Comparison of ENCODE assay signal across 1 cellular context in the genomic region with DNA sequence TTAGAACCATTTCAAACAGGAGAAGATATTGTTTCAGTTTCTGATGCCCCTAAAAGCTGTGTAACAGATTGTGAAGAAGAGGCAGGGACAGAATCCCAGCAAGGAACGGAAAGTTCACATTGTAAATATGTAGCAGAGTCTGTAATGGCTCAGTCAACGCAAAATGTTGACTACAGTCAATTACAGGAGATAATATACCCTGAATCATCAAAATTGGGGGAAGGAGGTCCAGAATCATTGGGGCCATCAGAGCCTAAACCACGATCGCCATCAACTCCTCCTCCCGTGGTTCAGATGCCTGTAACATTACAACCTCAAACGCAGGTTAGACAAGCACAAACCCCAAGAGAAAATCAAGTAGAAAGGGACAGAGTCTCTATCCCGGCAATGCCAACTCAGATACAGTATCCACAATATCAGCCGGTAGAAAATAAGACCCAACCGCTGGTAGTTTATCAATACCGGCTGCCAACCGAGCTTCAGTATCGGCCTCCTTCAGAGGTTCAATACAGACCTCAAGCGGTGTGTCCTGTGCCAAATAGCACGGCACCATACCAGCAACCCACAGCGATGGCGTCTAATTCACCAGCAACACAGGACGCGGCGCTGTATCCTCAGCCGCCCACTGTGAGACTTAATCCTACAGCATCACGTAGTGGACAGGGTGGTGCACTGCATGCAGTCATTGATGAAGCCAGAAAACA.
TF ChIP-seq lines count a peak whose summit lies in the region.

No MANE protein-coding gene starts in this region.

TF ChIP-seq in K562, 482 proteins besides CTCF, POLR2A, EP300 and RAD21 (continued from another document):
- TF ChIP-seq, protein P1, sequence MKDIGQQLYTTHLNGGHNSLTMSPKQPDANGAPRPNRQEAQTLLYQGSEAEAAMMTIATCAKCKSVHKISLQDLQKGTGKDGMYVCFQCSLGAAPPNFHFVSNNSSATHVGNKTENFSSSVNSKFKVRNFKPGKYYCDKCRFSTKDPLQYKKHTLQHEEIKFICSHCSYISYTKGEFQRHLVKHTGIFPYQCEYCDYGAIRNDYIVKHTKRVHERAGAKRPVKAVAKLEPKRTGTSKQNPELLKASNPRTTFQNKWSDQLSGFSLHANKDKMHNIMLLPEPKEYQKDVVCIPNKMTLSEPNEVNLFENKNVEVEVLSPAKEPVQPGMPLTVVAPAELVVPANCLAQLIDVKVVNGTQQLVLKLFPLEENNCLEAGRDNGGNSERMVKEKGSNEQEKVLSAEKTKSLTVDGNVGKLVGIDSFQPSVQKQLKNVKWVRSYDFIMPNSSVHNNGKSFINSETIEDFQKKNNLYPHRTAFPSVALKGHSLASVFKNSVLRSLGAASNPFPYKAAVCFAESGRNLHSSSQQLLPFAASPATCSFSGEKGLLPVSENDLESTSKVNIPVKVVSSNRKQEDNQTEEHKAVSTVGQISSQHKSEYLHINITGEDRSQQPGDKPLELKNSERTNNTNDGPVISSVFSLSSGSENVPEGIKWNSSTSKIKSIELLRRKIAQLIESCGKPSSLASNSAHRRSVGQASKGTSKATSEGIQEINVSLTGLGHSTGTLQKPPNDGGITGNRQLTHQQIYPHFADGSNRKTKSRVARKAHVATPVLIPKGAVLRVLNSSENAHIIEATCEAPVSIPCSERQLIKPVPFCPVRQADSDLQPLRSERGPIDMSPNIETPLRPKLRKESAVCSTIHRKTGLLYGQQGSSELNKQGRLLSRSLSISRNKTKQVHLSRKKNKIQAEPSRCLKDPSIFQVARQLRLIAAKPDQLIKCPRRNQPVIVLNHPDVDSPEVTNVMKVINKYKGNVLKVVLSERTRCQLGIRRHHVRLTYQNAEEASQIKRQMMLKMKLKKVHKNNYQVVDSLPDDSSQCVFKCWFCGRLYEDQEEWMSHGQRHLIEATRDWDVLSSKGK (CRISPR knock-in tag; IDR thresholded peaks at IDR 0.05) = no peak
- peak; percentile 58 for TF ChIP-seq CREM (IDR thresholded peaks at IDR 0.05; ENCODE audit: low read depth)
- TF ChIP-seq ZBTB43 (CRISPR knock-in tag; IDR thresholded peaks at IDR 0.05) = no peak
- TF ChIP-seq BHLHE40 (IDR thresholded peaks at IDR 0.05; ENCODE audit: low read length) = no peak
- TF ChIP-seq PHF21A (IDR thresholded peaks at IDR 0.05; ENCODE audit: borderline replicate concordance, low read depth) = no peak
- TF ChIP-seq ASH1L (IDR thresholded peaks at IDR 0.05; ENCODE audit: borderline replicate concordance, low read depth, partially characterized antibody) = no peak
- TF ChIP-seq, protein P2, sequence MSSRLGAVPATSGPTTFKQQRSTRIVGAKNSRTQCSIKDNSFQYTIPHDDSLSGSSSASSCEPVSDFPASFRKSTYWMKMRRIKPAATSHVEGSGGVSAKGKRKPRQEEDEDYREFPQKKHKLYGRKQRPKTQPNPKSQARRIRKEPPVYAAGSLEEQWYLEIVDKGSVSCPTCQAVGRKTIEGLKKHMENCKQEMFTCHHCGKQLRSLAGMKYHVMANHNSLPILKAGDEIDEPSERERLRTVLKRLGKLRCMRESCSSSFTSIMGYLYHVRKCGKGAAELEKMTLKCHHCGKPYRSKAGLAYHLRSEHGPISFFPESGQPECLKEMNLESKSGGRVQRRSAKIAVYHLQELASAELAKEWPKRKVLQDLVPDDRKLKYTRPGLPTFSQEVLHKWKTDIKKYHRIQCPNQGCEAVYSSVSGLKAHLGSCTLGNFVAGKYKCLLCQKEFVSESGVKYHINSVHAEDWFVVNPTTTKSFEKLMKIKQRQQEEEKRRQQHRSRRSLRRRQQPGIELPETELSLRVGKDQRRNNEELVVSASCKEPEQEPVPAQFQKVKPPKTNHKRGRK (tag; IDR thresholded peaks at IDR 0.05) = no peak
- TF ChIP-seq, protein P3, sequence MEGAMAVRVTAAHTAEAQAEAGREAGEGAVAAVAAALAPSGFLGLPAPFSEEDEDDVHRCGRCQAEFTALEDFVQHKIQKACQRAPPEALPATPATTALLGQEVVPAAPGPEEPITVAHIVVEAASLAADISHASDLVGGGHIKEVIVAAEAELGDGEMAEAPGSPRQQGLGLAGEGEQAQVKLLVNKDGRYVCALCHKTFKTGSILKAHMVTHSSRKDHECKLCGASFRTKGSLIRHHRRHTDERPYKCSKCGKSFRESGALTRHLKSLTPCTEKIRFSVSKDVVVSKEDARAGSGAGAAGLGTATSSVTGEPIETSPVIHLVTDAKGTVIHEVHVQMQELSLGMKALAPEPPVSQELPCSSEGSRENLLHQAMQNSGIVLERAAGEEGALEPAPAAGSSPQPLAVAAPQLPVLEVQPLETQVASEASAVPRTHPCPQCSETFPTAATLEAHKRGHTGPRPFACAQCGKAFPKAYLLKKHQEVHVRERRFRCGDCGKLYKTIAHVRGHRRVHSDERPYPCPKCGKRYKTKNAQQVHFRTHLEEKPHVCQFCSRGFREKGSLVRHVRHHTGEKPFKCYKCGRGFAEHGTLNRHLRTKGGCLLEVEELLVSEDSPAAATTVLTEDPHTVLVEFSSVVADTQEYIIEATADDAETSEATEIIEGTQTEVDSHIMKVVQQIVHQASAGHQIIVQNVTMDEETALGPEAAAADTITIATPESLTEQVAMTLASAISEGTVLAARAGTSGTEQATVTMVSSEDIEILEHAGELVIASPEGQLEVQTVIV (CRISPR knock-in tag; IDR thresholded peaks at IDR 0.05; ENCODE audit: borderline replicate concordance) = no peak
- no peak for TF ChIP-seq TAL1 (IDR thresholded peaks at IDR 0.05)
- no peak for TF ChIP-seq TBL1XR1 (IDR thresholded peaks at IDR 0.05; ENCODE audit: low read length in 2 of 2)
- 0 out of 2 replicates have a peak, but pooled peaks have one; percentile 18 for TF ChIP-seq ARID2 (IDR thresholded peaks at IDR 0.05)
- no peak for TF ChIP-seq ZSCAN32 (CRISPR knock-in tag; IDR thresholded peaks at IDR 0.05)
- no peak for TF ChIP-seq FOXJ3 (CRISPR knock-in tag; IDR thresholded peaks at IDR 0.05)
- no peak for TF ChIP-seq TEAD2 (tag; IDR thresholded peaks at IDR 0.05)
- TF ChIP-seq NFATC3 (IDR thresholded peaks at IDR 0.05) = no peak
- no peak for TF ChIP-seq GABPB1 (CRISPR knock-in tag; IDR thresholded peaks at IDR 0.05)
- no peak for TF ChIP-seq NR2F6 (CRISPR knock-in tag; IDR thresholded peaks at IDR 0.05)
- no peak for TF ChIP-seq ZNF436 (CRISPR knock-in tag; IDR thresholded peaks at IDR 0.05)
- TF ChIP-seq ZNF134 (CRISPR knock-in tag; conservative IDR thresholded peaks at IDR 0.05) = no peak
- TF ChIP-seq, protein P4, sequence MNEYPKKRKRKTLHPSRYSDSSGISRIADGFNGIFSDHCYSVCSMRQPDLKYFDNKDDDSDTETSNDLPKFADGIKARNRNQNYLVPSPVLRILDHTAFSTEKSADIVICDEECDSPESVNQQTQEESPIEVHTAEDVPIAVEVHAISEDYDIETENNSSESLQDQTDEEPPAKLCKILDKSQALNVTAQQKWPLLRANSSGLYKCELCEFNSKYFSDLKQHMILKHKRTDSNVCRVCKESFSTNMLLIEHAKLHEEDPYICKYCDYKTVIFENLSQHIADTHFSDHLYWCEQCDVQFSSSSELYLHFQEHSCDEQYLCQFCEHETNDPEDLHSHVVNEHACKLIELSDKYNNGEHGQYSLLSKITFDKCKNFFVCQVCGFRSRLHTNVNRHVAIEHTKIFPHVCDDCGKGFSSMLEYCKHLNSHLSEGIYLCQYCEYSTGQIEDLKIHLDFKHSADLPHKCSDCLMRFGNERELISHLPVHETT (CRISPR knock-in tag; conservative IDR thresholded peaks at IDR 0.05 in 1 of 2, IDR thresholded peaks at IDR 0.05 in 1 of 2) = no peak
- no peak for TF ChIP-seq RFX1 (IDR thresholded peaks at IDR 0.05)
- TF ChIP-seq NCOA1 (IDR thresholded peaks at IDR 0.05; ENCODE audit: low read depth) = no peak
